ENCODE assay signal across 9 cellular contexts in genomic region chr12:68806488-68807237, GRCh38. TPM values are rescaled to one million over a fixed set of nuclear protein-coding genes. Genes with fewer than 3 reads are reported as not detected.
DNase-seq lines count a peak whose midpoint lies in the region; ATAC-seq and TF ChIP-seq lines count a peak whose summit lies in the region.
"Had no signal": no experiment of that assay in that cellular context is flagged by ENCODE, and none has a peak within 500 bp of the region (broad histone marks: within the 10 kb centered on the region; RNA-seq: fewer than 3 reads in every experiment).

No MANE protein-coding gene starts in this region.

- WGBS in heart right ventricle, 2 donors: 87 to 89% methylated on average over 18 of the region's 18 CpGs
- 89% methylated on average over 18 of the region's 18 CpGs for WGBS in aorta, 2 donors

- no peak for TF ChIP-seq POLR2A in uterus (IDR thresholded peaks at IDR 0.05)

- no peak for ATAC-seq in heart right ventricle
- ATAC-seq in Right ventricle myocardium inferior: no peak
- ATAC-seq in activated naive CD4-positive, alpha-beta T cell treated with anti-CD3 and anti-CD28 coated beads, Interleukin-2, amount 50 U/mL, for 72 hours: no peak
- ATAC-seq in memory B cell (ENCODE audit: low read depth): no peak
- no peak for ATAC-seq in aorta (ENCODE audit: low FRiP score)
- no peak for ATAC-seq in HG03469 (IDR thresholded peaks at IDR 0.05; ENCODE audit: unreplicated experiment)
- ATAC-seq in GM19328 (IDR thresholded peaks at IDR 0.05; ENCODE audit: unreplicated experiment): no peak

- H3K27me3 ChIP-seq in heart right ventricle (no peaks in the 10 kb centered on the region), uterus (no peaks in the 10 kb centered on the region), aorta (ENCODE audit: control insufficient read depth in 1 of 2, insufficient read depth in 2 of 2, low read length in 1 of 2) (no peaks in the 10 kb centered on the region)

- H3K27ac ChIP-seq in heart right ventricle (peak overlapping the region in 7 of 10 donors; percentile 96 to 100 (median 99)), uterus (peak overlapping the region; percentile 98 to 99), aorta (ENCODE audit: low read depth in 1 of 2, low read length in 2 of 2) (no peak overlapping the region)

- H3K4me1 ChIP-seq in heart right ventricle: peaks cover 3 to 36% (median 20%) of the 10 kb centered on the region in 9 donors
- peaks cover 0 to 4% of the 10 kb centered on the region in 2 donors for H3K4me1 ChIP-seq in uterus
- H3K4me1 ChIP-seq in aorta (ENCODE audit: control insufficient read depth in 1 of 2, insufficient read depth in 2 of 2, low read length in 2 of 2): no peaks in the 10 kb centered on the region

- no peaks in the 10 kb centered on the region for H3K9me3 Mint-ChIP-seq in activated naive CD4-positive, alpha-beta T cell treated with anti-CD3 and anti-CD28 coated beads, Interleukin-2, amount 50 U/mL, for 72 hours
- H3K9me3 Mint-ChIP-seq in memory B cell: no peaks in the 10 kb centered on the region

- H3K4me1 Mint-ChIP-seq in memory B cell: peaks cover 4% of the 10 kb centered on the region

- H3K36me3 ChIP-seq in heart right ventricle: peaks cover 0 to 27% (median 9%) of the 10 kb centered on the region in 9 donors
- H3K36me3 ChIP-seq in uterus: no peaks in the 10 kb centered on the region
- H3K36me3 ChIP-seq in aorta (ENCODE audit: control insufficient read depth in 1 of 2, insufficient read depth in 2 of 2, low read length in 1 of 2): no peaks in the 10 kb centered on the region

- intact Hi-C loops in heart right ventricle (cut with DNase I): loop anchor here in 5 of 10 donors (5.0 to 10.0 kb wide), 6 partner anchors 49 to 472 kb away; partner anchors contain the start of genes SLC35E3 (in 4 of the 5), MDM1 (in 1 of the 5), NUP107 (in 1 of the 5) and RAP1B (in 1 of the 5)
- intact Hi-C loops in Right ventricle myocardium inferior (cut with DNase I): loop anchor here (10.0 kb wide), 2 partner anchors 448 to 472 kb away; partner anchors contain the start of gene MDM1
- intact Hi-C loops in uterus (cut with DNase I; ENCODE audit: low total_unique reads): no loop called here
- intact Hi-C loops in aorta (cut with DNase I): loop anchor here in 1 of 2 donors (10.0 kb wide), 1 partner anchor 442 kb away; no protein-coding TSS in a partner anchor

- peak overlapping the region; percentile 92 for H3K4me3 Mint-ChIP-seq in memory B cell

- TF ChIP-seq CTCF in heart right ventricle (IDR thresholded peaks at IDR 0.05): no peak
- TF ChIP-seq CTCF in uterus (IDR thresholded peaks at IDR 0.05): no peak

- peaks cover 21 to 31% of the 10 kb centered on the region in 2 donors for H3K36me3 Mint-ChIP-seq in activated naive CD4-positive, alpha-beta T cell treated with anti-CD3 and anti-CD28 coated beads, Interleukin-2, amount 50 U/mL, for 72 hours
- peaks cover 2% of the 10 kb centered on the region for H3K36me3 Mint-ChIP-seq in memory B cell

- H3K9me3 ChIP-seq in heart right ventricle: no peaks in the 10 kb centered on the region
- no peaks in the 10 kb centered on the region for H3K9me3 ChIP-seq in uterus
- H3K9me3 ChIP-seq in aorta (ENCODE audit: control insufficient read depth, low read length): no peaks in the 10 kb centered on the region

- H3K4me3 ChIP-seq in heart right ventricle: peak overlapping the region in 9 of 10 donors; percentile 78 to 98 (median 91)
- H3K4me3 ChIP-seq in uterus: peak overlapping the region; percentile 78 to 99
- no peak overlapping the region for H3K4me3 ChIP-seq in aorta (ENCODE audit: low read length in 2 of 2)

- no peaks in the 10 kb centered on the region for H3K27me3 Mint-ChIP-seq in memory B cell

- DNase-seq in heart right ventricle: no peak
- DNase-seq in Right ventricle myocardium inferior (ENCODE audit: missing footprints): no peak
- no peak for DNase-seq in activated naive CD4-positive, alpha-beta T cell treated with anti-CD3 and anti-CD28 coated beads, Interleukin-2, amount 50 U/mL, for 72 hours (ENCODE audit: low spot score in 2 of 2)
- DNase-seq in memory B cell (ENCODE audit: low spot score in 2 of 2): no peak
- DNase-seq in uterus: no peak
- DNase-seq in aorta: no peak
- DNase-seq: retina had no signal

- H3K27ac Mint-ChIP-seq in activated naive CD4-positive, alpha-beta T cell treated with anti-CD3 and anti-CD28 coated beads, Interleukin-2, amount 50 U/mL, for 72 hours: peak overlapping the region; percentile 96 to 100
- H3K27ac Mint-ChIP-seq in memory B cell: peak overlapping the region; percentile 98

RNA-seq across cellular contexts. Expression of gene MDM2, which starts 1.3 kb away (rescaled TPM):
- total RNA-seq in heart right ventricle: 10 to 100 TPM; 40.1 to 59.1 (median 47.1) TPM
- polyA plus RNA-seq in heart right ventricle: 10 to 100 TPM; 15.9 to 95.5 TPM
- total RNA-seq in Right ventricle myocardium inferior: 37.3 TPM
- 100 to 1,000 TPM; 141 to 393 TPM for total RNA-seq in activated naive CD4-positive, alpha-beta T cell treated with anti-CD3 and anti-CD28 coated beads, Interleukin-2, amount 50 U/mL, for 72 hours
- total RNA-seq in uterus: 100 to 1,000 TPM in 1 of 4 donors, 10 to 100 TPM in 3; 64.0 to 124 (median 85.0) TPM
- 100 to 1,000 TPM; 100 to 121 TPM for total RNA-seq in aorta
- polyA plus RNA-seq in aorta: 10 to 100 TPM; 21.4 to 41.5 TPM

Comparison
In these comparisons a context has a peak if more than half of its experiments do, and no peak if none do; other contexts are left out.
1. H3K27ac ChIP-seq: peak in heart right ventricle (7 of 10) and uterus (2 of 2); none in aorta (0 of 2).
2. H3K4me3 ChIP-seq: peak in heart right ventricle (9 of 10) and uterus (2 of 2); none in aorta (0 of 2).